13 cellular contexts compared by ENCODE assay signal in genomic region chr2:7015007-7015950, GRCh38.
A peak's percentile ranks its signal among the peaks of the same experiment; 100 is the strongest.
DNase-seq lines count a peak whose midpoint lies in the region; ATAC-seq and TF ChIP-seq lines count a peak whose summit lies in the region.
"Had no signal": no experiment of that assay in that cellular context is flagged by ENCODE, and none has a peak within 500 bp of the region (broad histone marks: within the 10 kb centered on the region; RNA-seq: fewer than 3 reads in every experiment).

No MANE protein-coding gene starts in this region.

- CTCF ChIA-PET in activated naive CD4-positive, alpha-beta T cell treated with anti-CD3 and anti-CD28 coated beads, Interleukin-2, amount 10 ng/mL, durations not matched to agents 7 days and 5 days (lab: Charles Lee): interaction anchor here (1.0 to 2.1 kb wide), 13 partner anchors 8 to 190 kb away, joined by 3 to 9 read pairs (median 5); no protein-coding TSS in a partner anchor
- CTCF ChIA-PET in Calu3 (lab: Charles Lee): interaction anchor here (0.9 to 1.5 kb wide), 3 partner anchors 16 to 118 kb away, joined by 4 to 5 read pairs (median 5); no protein-coding TSS in a partner anchor

- H3K27me3 Mint-ChIP-seq in activated naive CD4-positive, alpha-beta T cell treated with anti-CD3 and anti-CD28 coated beads, Interleukin-2, amount 10 ng/mL, durations not matched to agents 7 days and 5 days: no peaks in the 10 kb centered on the region
- H3K27me3 Mint-ChIP-seq in type B pancreatic cell (no peaks in the 10 kb centered on the region), Calu3 (ENCODE audit: unreplicated experiment) (no peaks in the 10 kb centered on the region)
- H3K27me3 Mint-ChIP-seq: activated CD8-positive, alpha-beta memory T cell treated with anti-CD3 and anti-CD28 coated beads, Interleukin-2, amount 10 ng/mL, durations not matched to agents 7 days and 5 days had no signal

- no peak overlapping the region for H3K4me3 Mint-ChIP-seq in activated naive CD4-positive, alpha-beta T cell treated with anti-CD3 and anti-CD28 coated beads, Interleukin-2, amount 10 ng/mL, durations not matched to agents 7 days and 5 days
- H3K4me3 Mint-ChIP-seq in type B pancreatic cell: no peak overlapping the region
- no peak overlapping the region for H3K4me3 Mint-ChIP-seq in Calu3 (ENCODE audit: low read depth, unreplicated experiment)
- H3K4me3 Mint-ChIP-seq: activated CD8-positive, alpha-beta memory T cell treated with anti-CD3 and anti-CD28 coated beads, Interleukin-2, amount 10 ng/mL, durations not matched to agents 7 days and 5 days had no signal

- peak overlapping the region; percentile 28 for H3K27ac Mint-ChIP-seq in activated naive CD4-positive, alpha-beta T cell treated with anti-CD3 and anti-CD28 coated beads, Interleukin-2, amount 10 ng/mL, durations not matched to agents 7 days and 5 days
- peak overlapping the region; percentile 12 for H3K27ac Mint-ChIP-seq in type B pancreatic cell
- no peak overlapping the region for H3K27ac Mint-ChIP-seq in Calu3 (ENCODE audit: unreplicated experiment)
- H3K27ac Mint-ChIP-seq: activated CD8-positive, alpha-beta memory T cell treated with anti-CD3 and anti-CD28 coated beads, Interleukin-2, amount 10 ng/mL, durations not matched to agents 7 days and 5 days had no signal

- BruUV-seq in Calu3 (replicated peaks; lab: Mats Ljungman, UMichigan): no TSS peak

- H3K4me1 ChIP-seq in adipocyte (ENCODE audit: control insufficient read depth, insufficient read depth, low read length): peaks cover 28% of the 10 kb centered on the region

- H3K36me3 ChIP-seq in adipocyte (ENCODE audit: control insufficient read depth, insufficient read depth, low read length, severe bottlenecking): no peaks in the 10 kb centered on the region

- DNase-seq in activated naive CD4-positive, alpha-beta T cell treated with anti-CD3 and anti-CD28 coated beads, Interleukin-2, amount 10 ng/mL, durations not matched to agents 7 days and 5 days: no peak
- no peak for DNase-seq in activated naive CD4-positive, alpha-beta T cell treated with Interleukin-2 at 50 U/mL for 16 hours
- DNase-seq in adipocyte (ENCODE audit: low read depth): peak; percentile 25
- DNase-seq in mesenteric fat pad (ENCODE audit: low spot score): peak; percentile 5
- no peak for DNase-seq in type B pancreatic cell (ENCODE audit: extremely low spot score, unreplicated experiment)
- DNase-seq in Calu3: no peak
- DNase-seq: activated CD8-positive, alpha-beta memory T cell treated with anti-CD3 and anti-CD28 coated beads, Interleukin-2, amount 10 ng/mL, durations not matched to agents 7 days and 5 days; GDM1; NCI-H1436 treated with DMSO at 0.1 percent for 48 hours; PC-9 had no signal

- ATAC-seq in HG03432 (IDR thresholded peaks at IDR 0.05; ENCODE audit: unreplicated experiment) (no peak), GM19455 (IDR thresholded peaks at IDR 0.05; ENCODE audit: unreplicated experiment) (no peak)
- ATAC-seq: body of pancreas had no signal

- peaks cover 61% of the 10 kb centered on the region for H3K36me3 Mint-ChIP-seq in activated naive CD4-positive, alpha-beta T cell treated with anti-CD3 and anti-CD28 coated beads, Interleukin-2, amount 10 ng/mL, durations not matched to agents 7 days and 5 days
- peaks cover 11% of the 10 kb centered on the region for H3K36me3 Mint-ChIP-seq in type B pancreatic cell
- H3K36me3 Mint-ChIP-seq in Calu3 (ENCODE audit: insufficient read depth, unreplicated experiment): no peaks in the 10 kb centered on the region

- intact Hi-C loops in Calu3 (cut with micrococcal nuclease; ENCODE audit: unreplicated experiment): no loop called here

- no peaks in the 10 kb centered on the region for H3K9me3 Mint-ChIP-seq in activated naive CD4-positive, alpha-beta T cell treated with anti-CD3 and anti-CD28 coated beads, Interleukin-2, amount 10 ng/mL, durations not matched to agents 7 days and 5 days
- H3K9me3 Mint-ChIP-seq in type B pancreatic cell (no peaks in the 10 kb centered on the region), Calu3 (ENCODE audit: low read depth, unreplicated experiment) (no peaks in the 10 kb centered on the region)

- no peak overlapping the region for H3K4me3 ChIP-seq in adipocyte (ENCODE audit: low read length)
- H3K4me3 ChIP-seq: body of pancreas, PC-9 had no signal

- TF ChIP-seq CTCF in type B pancreatic cell (conservative IDR thresholded peaks at IDR 0.05): no peak
- no peak for TF ChIP-seq CTCF in Calu3 (IDR thresholded peaks at IDR 0.05; ENCODE audit: unreplicated experiment)

- H3K4me1 Mint-ChIP-seq in activated naive CD4-positive, alpha-beta T cell treated with anti-CD3 and anti-CD28 coated beads, Interleukin-2, amount 10 ng/mL, durations not matched to agents 7 days and 5 days: peaks cover 14% of the 10 kb centered on the region
- H3K4me1 Mint-ChIP-seq in type B pancreatic cell (ENCODE audit: unreplicated experiment): peaks cover 56% of the 10 kb centered on the region
- H3K4me1 Mint-ChIP-seq in Calu3 (ENCODE audit: low read depth, unreplicated experiment): no peaks in the 10 kb centered on the region

- H3K27me3 ChIP-seq in adipocyte (replicated peaks; ENCODE audit: control insufficient read depth, insufficient read depth, low read length): no peaks in the 10 kb centered on the region
- H3K27me3 ChIP-seq: body of pancreas had no signal

- H3K9ac ChIP-seq in adipocyte (ENCODE audit: low read length): no peak overlapping the region

- no peaks in the 10 kb centered on the region for H3K9me3 ChIP-seq in adipocyte (ENCODE audit: control insufficient read depth, low read length)
- H3K9me3 ChIP-seq: body of pancreas had no signal

Comparison
In these comparisons a context has a peak if more than half of its experiments do, and no peak if none do; other contexts are left out.
1. DNase-seq: peak in adipocyte (single experiment) and mesenteric fat pad (single experiment); none in activated naive CD4-positive, alpha-beta T cell treated with anti-CD3 and anti-CD28 coated beads, Interleukin-2, amount 10 ng/mL, durations not matched to agents 7 days and 5 days (single experiment), activated naive CD4-positive, alpha-beta T cell treated with Interleukin-2 at 50 U/mL for 16 hours (single experiment), type B pancreatic cell (single experiment) and Calu3 (single experiment).